Comparison of ENCODE assay signal across 20 cellular contexts in the genomic region with DNA sequence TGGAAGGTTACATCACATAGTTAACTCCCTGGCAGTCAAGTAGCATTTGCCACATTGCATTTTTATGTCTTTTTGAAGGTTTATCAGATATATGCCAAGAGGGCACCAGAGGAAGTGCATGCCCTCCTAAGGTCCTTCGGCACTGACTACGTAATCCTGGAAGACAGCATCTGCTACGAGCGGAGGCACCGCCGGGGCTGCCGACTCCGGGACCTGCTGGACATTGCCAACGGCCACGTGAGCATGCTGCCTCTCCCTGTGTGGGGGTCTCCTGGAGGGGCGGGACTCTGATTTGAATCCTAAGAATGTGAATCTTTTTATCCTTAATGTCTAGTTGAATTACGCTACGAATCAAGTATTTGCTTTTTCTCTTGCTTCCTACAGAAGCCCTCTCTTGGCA.
A peak's percentile ranks its signal among the peaks of the same experiment; 100 is the strongest.
DNase-seq lines count a peak whose midpoint lies in the region; ATAC-seq and TF ChIP-seq lines count a peak whose summit lies in the region.
"Had no signal": no experiment of that assay in that cellular context is flagged by ENCODE, and none has a peak within 500 bp of the region (broad histone marks: within the 10 kb centered on the region; RNA-seq: fewer than 3 reads in every experiment).

No MANE protein-coding gene starts in this region.

- H4K8ac ChIP-seq in neuronal stem cell (ENCODE audit: low read depth, low read length): no peak overlapping the region

- H4K91ac ChIP-seq in neuronal stem cell (ENCODE audit: low read depth, low read length, poor library complexity): no peak overlapping the region

- no peak overlapping the region for H2BK12ac ChIP-seq in neuronal stem cell (ENCODE audit: low read length)

- H2BK120ac ChIP-seq in neuronal stem cell (ENCODE audit: low read depth, low read length): no peak overlapping the region

- H3K27me3 ChIP-seq in neuronal stem cell (ENCODE audit: control insufficient read depth in 3 of 3, insufficient read depth in 3 of 3, low read depth in 1 of 3, low read length in 3 of 3) (no peaks in the 10 kb centered on the region), upper lobe of right lung (no peaks in the 10 kb centered on the region)
- H3K27me3 ChIP-seq: BLaER1 treated with 17β-estradiol and CSF1 and Interleukin-3, amounts not matched to agents 10 nM and 100 nM had no signal

- H3K23ac ChIP-seq in neuronal stem cell (ENCODE audit: low read depth, low read length, poor library complexity): no peak overlapping the region

- no peak overlapping the region for H2BK15ac ChIP-seq in neuronal stem cell (ENCODE audit: low read length)

- H3K4me1 ChIP-seq in neuronal stem cell (ENCODE audit: control insufficient read depth in 2 of 2, insufficient read depth in 1 of 2, low read depth in 1 of 2, low read length in 2 of 2) (peaks cover 0 to 7% of the 10 kb centered on the region in 2 donors), upper lobe of right lung (no peaks in the 10 kb centered on the region)
- H3K4me1 ChIP-seq: A549; BLaER1 treated with 17β-estradiol and CSF1 and Interleukin-3, amounts not matched to agents 10 nM and 100 nM had no signal

- no peak overlapping the region for H3K14ac ChIP-seq in neuronal stem cell (ENCODE audit: low read length)

- H3K18ac ChIP-seq in neuronal stem cell (ENCODE audit: low read length): no peak overlapping the region

- TF ChIP-seq CTCF in upper lobe of right lung (IDR thresholded peaks at IDR 0.05): no peak

- H3K27ac ChIP-seq in neuronal stem cell (replicated peaks; ENCODE audit: low read length) (no peak overlapping the region), upper lobe of right lung (no peak overlapping the region)
- H3K27ac ChIP-seq: 22Rv1; A549; BLaER1 treated with 17β-estradiol and CSF1 and Interleukin-3, amounts not matched to agents 10 nM and 100 nM had no signal

- in situ Hi-C loops in G401 (cut with HindIII; ENCODE audit: low sequenced_read_pairs): no loop called here

- peaks cover 36 to 90% of the 10 kb centered on the region in 2 donors for H3K36me3 ChIP-seq in neuronal stem cell (replicated peaks in 1 of 2; ENCODE audit: control insufficient read depth in 2 of 2, insufficient read depth in 2 of 2, low read length in 2 of 2)
- peaks cover 65% of the 10 kb centered on the region for H3K36me3 ChIP-seq in upper lobe of right lung

- intact Hi-C loops in upper lobe of right lung (cut with DNase I): no loop called here

- peaks cover 2 to 3% of the 10 kb centered on the region in 2 donors for H3K9me3 ChIP-seq in neuronal stem cell (replicated peaks in 1 of 2; ENCODE audit: control insufficient read depth in 2 of 2, insufficient read depth in 1 of 2, low read depth in 1 of 2, low read length in 2 of 2)
- no peaks in the 10 kb centered on the region for H3K9me3 ChIP-seq in upper lobe of right lung
- H3K9me3 ChIP-seq: A549 had no signal

- peak; percentile 15 for DNase-seq in G401 (ENCODE audit: low spot score)
- DNase-seq in cerebellar cortex (ENCODE audit: low spot score): peak; percentile 4
- no peak for DNase-seq in neuronal stem cell (ENCODE audit: low spot score)
- no peak for DNase-seq in activated effector memory CD4-positive, alpha-beta T cell treated with anti-CD3 and anti-CD28 coated beads, Interleukin-2, amount 50 U/mL, for 16 hours
- DNase-seq in upper lobe of right lung: no peak
- DNase-seq: AML-193; CD4-positive, alpha-beta memory T cell; CD4-positive, CD25-positive, alpha-beta regulatory T cell; CD8-positive, alpha-beta memory T cell; DMS 273 treated with DMSO at 0.1 percent for 48 hours; DMS153; DMS53; DMS79; DND-41; EL; GF-D8 had no signal

- H2AK5ac ChIP-seq in neuronal stem cell (ENCODE audit: low read depth, low read length): no peak overlapping the region

- ATAC-seq in upper lobe of right lung (no peak), GM18867 (IDR thresholded peaks at IDR 0.05; ENCODE audit: unreplicated experiment) (no peak)

- no peak overlapping the region for H3K4me2 ChIP-seq in neuronal stem cell (ENCODE audit: insufficient read depth, low read length, poor library complexity, severe bottlenecking)
- H3K4me2 ChIP-seq: A549; BLaER1 treated with 17β-estradiol and CSF1 and Interleukin-3, amounts not matched to agents 10 nM and 100 nM had no signal

- no peak overlapping the region for H3K9ac ChIP-seq in neuronal stem cell (ENCODE audit: low read depth, low read length, poor library complexity)
- H3K9ac ChIP-seq: BLaER1 treated with 17β-estradiol and CSF1 and Interleukin-3, amounts not matched to agents 10 nM and 100 nM had no signal

- no CpG with 5 or more reads among the region's 13 CpGs for WGBS in neuronal stem cell (ENCODE audit: extremely low coverage in 2 of 2, insufficient read length in 2 of 2, insufficient replicate concordance in 1 of 2), 2 donors

- peak overlapping the region; percentile 18 for H2BK5ac ChIP-seq in neuronal stem cell (ENCODE audit: low read length)

- H3K4me3 ChIP-seq in neuronal stem cell (ENCODE audit: low read length in 2 of 2): no peak overlapping the region
- no peak overlapping the region for H3K4me3 ChIP-seq in upper lobe of right lung
- H3K4me3 ChIP-seq: A549; BLaER1 treated with 17β-estradiol and CSF1 and Interleukin-3, amounts not matched to agents 10 nM and 100 nM had no signal

- no peak overlapping the region for H2AFZ ChIP-seq in neuronal stem cell (ENCODE audit: low read length)

- H3K79me1 ChIP-seq in neuronal stem cell (ENCODE audit: low read depth, low read length): no peaks in the 10 kb centered on the region

- no peak overlapping the region for H3K4ac ChIP-seq in neuronal stem cell (ENCODE audit: low read length)

Comparison
In these comparisons a context has a peak if more than half of its experiments do, and no peak if none do; other contexts are left out.
1. DNase-seq: peak in G401 (single experiment) and cerebellar cortex (single experiment); none in neuronal stem cell (single experiment), activated effector memory CD4-positive, alpha-beta T cell treated with anti-CD3 and anti-CD28 coated beads, Interleukin-2, amount 50 U/mL, for 16 hours (single experiment) and upper lobe of right lung (single experiment).